ENCODE assay signal across 10 cellular contexts in the genomic region with DNA sequence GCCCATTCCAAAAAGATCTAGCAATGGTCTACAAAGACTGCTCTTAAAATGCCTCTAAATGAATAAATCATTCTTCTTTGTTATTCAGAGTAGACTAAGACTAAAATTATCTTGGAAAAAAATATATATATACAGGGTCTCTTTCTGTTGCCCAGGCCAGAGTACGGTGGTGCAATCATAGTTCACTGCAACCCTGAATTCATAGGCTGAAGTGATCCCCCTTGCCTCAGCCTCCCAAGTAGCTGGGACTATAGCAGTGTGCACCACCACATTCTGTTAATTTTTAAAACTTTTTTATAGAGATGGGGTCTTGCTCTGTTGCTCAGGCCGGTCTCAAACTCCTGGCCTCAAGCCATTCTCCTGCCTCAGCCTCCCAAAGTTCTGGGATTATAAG. TPM values are rescaled to one million over a fixed set of nuclear protein-coding genes. Genes with fewer than 3 reads are reported as not detected.
DNase-seq lines count a peak whose midpoint lies in the region; TF ChIP-seq lines count a peak whose summit lies in the region.
"Had no signal": no experiment of that assay in that cellular context is flagged by ENCODE, and none has a peak within 500 bp of the region (broad histone marks: within the 10 kb centered on the region; RNA-seq: fewer than 3 reads in every experiment).

No MANE protein-coding gene starts in this region.

- H3K18ac ChIP-seq in trophoblast cell (ENCODE audit: low read length), result no peak overlapping the region

- H3K79me1 ChIP-seq in trophoblast cell (ENCODE audit: low read length), result no peaks in the 10 kb centered on the region

- H3K4me3 ChIP-seq in A673 (ENCODE audit: low read depth, low read length, poor library complexity, severe bottlenecking) (peak overlapping the region; percentile 31), adrenal gland (peak overlapping the region in 1 of 4 donors; percentile 36), fibroblast of villous mesenchyme (ENCODE audit: low read depth, low read length) (peak overlapping the region; percentile 43), trophoblast cell (ENCODE audit: low read depth, low read length) (no peak overlapping the region)

- no peak for TF ChIP-seq CTCF in A673 (conservative IDR thresholded peaks at IDR 0.05; ENCODE audit: low read depth, low read length)
- no peak for TF ChIP-seq CTCF in adrenal gland (IDR thresholded peaks at IDR 0.05)
- TF ChIP-seq CTCF in fibroblast of villous mesenchyme (IDR thresholded peaks at IDR 0.05; ENCODE audit: insufficient read depth, low read depth, low read length), result no peak

- POLR2A ChIA-PET in A673 (lab: Charles Lee; ENCODE audit: low non-redundant PET), result interaction anchor here (0.6 kb wide), 1 partner anchor 35 kb away, joined by 6 read pairs; no protein-coding TSS in a partner anchor

- no peak overlapping the region for H3K14ac ChIP-seq in trophoblast cell (ENCODE audit: low read length)

- H2AK5ac ChIP-seq in trophoblast cell (ENCODE audit: low read length), result no peak overlapping the region

- no peak overlapping the region for H2AFZ ChIP-seq in trophoblast cell (ENCODE audit: insufficient read depth, low read length, poor library complexity)

- H3K79me2 ChIP-seq in trophoblast cell (ENCODE audit: control insufficient read depth, insufficient read depth, low read length, poor library complexity), result peaks cover 4% of the 10 kb centered on the region

- H3K36me3 ChIP-seq in A673 (ENCODE audit: insufficient read depth, low read length, poor library complexity, severe bottlenecking) (no peaks in the 10 kb centered on the region), adrenal gland (replicated peaks in 1 of 2) (no peaks in the 10 kb centered on the region), trophoblast cell (ENCODE audit: control insufficient read depth in 1 of 2, insufficient read depth in 2 of 2, low read length in 2 of 2) (peaks cover 2 to 7% of the 10 kb centered on the region in 2 experiments)

- H2BK5ac ChIP-seq in trophoblast cell (ENCODE audit: low read depth, low read length, poor library complexity), result no peak overlapping the region

- no peak overlapping the region for H2BK12ac ChIP-seq in trophoblast cell (ENCODE audit: low read length)

- 73 to 85% (median 81%) methylated on average over 2 of the region's 2 CpGs for WGBS in adrenal gland, 4 donors
- no CpG with 5 or more reads among the region's 2 CpGs for WGBS in trophoblast cell (ENCODE audit: extremely low coverage, insufficient coverage, insufficient read length)

- H3K4me1 ChIP-seq in A673 (ENCODE audit: insufficient read depth, low read length, poor library complexity, severe bottlenecking) (peaks cover 81% of the 10 kb centered on the region), adrenal gland (replicated peaks in 1 of 2) (peaks cover 30 to 50% of the 10 kb centered on the region in 2 donors), trophoblast cell (ENCODE audit: control insufficient read depth in 1 of 2, insufficient read depth in 2 of 2, low read length in 2 of 2) (peaks cover 2 to 4% of the 10 kb centered on the region in 2 experiments)

- H3K27ac ChIP-seq in A673 (ENCODE audit: low read depth, low read length, poor library complexity, severe bottlenecking), result peak overlapping the region; percentile 91
- H3K27ac ChIP-seq in adrenal gland, result peak overlapping the region in 3 of 5 donors; percentile 28 to 80 (median 43)
- H3K27ac ChIP-seq in trophoblast cell (ENCODE audit: low read depth, low read length), result no peak overlapping the region

- no peak for TF ChIP-seq POLR2A in adrenal gland (IDR thresholded peaks at IDR 0.05)

- H4K91ac ChIP-seq in trophoblast cell (ENCODE audit: low read depth, low read length), result no peak overlapping the region

- no peak overlapping the region for H4K12ac ChIP-seq in trophoblast cell (ENCODE audit: low read depth, low read length)

- intact Hi-C loops in A673 (cut with micrococcal nuclease; ENCODE audit: unreplicated experiment) (no loop called here), adrenal gland (cut with DNase I) (no loop called here)

- peak overlapping the region; percentile 64 for H3K4ac ChIP-seq in trophoblast cell (ENCODE audit: low read depth, low read length)

- CTCF ChIA-PET in A673 (lab: Charles Lee), result no interaction called here

- no peak overlapping the region for H3K4me2 ChIP-seq in trophoblast cell (ENCODE audit: low read length)

- no peak overlapping the region for H4K8ac ChIP-seq in trophoblast cell (ENCODE audit: low read depth, low read length)

- H3K9me3 ChIP-seq in A673 (ENCODE audit: low read depth, low read length, poor library complexity, severe bottlenecking) (no peaks in the 10 kb centered on the region), adrenal gland (replicated peaks in 1 of 3) (no peaks in the 10 kb centered on the region), trophoblast cell (ENCODE audit: insufficient read depth, low read depth, low read length) (no peaks in the 10 kb centered on the region)

- no peak overlapping the region for H2BK120ac ChIP-seq in trophoblast cell (ENCODE audit: insufficient read depth, low read length, poor library complexity)

- H3K9ac ChIP-seq in trophoblast cell (ENCODE audit: low read length), result no peak overlapping the region

- H3K27me3 ChIP-seq in A673 (replicated peaks; ENCODE audit: insufficient read depth, low read depth, low read length, poor library complexity) (no peaks in the 10 kb centered on the region), adrenal gland (no peaks in the 10 kb centered on the region), trophoblast cell (ENCODE audit: insufficient read depth, low read length) (no peaks in the 10 kb centered on the region)

- BruUV-seq in A673 (replicated peaks; lab: Mats Ljungman, UMichigan), result TSS peak; percentile 99

- no peak for DNase-seq in A673 (ENCODE audit: low spot score)
- DNase-seq in adrenal gland, result no peak
- no peak for DNase-seq in fibroblast of villous mesenchyme (ENCODE audit: low read depth)
- DNase-seq in trophoblast cell, result no peak
- DNase-seq in NK-92 (lab: John Stamatoyannopoulos, UW; ENCODE audit: unreplicated experiment), result no peak
- DNase-seq in AG08396 (ENCODE audit: low spot score), result no peak
- DNase-seq in DMS114 treated with DMSO at 0.1 percent for 48 hours (lab: John Stamatoyannopoulos, UW; ENCODE audit: unreplicated experiment), result no peak
- no peak for DNase-seq in cerebellar cortex (ENCODE audit: low spot score)
- DNase-seq: activated CD4-positive, alpha-beta T cell treated with anti-CD3 and anti-CD28 coated beads for 4 hours; NCI-H524 had no signal

- H3K23ac ChIP-seq in trophoblast cell (ENCODE audit: low read length), result no peak overlapping the region

RNA-seq across cellular contexts. Expression of gene WWTR1, which starts 18.7 kb away (rescaled TPM):
- total RNA-seq in A673 (2021) (72.9 and 76.8 TPM in 2 replicates), adrenal gland (10 to 100 TPM; 26.7 to 56.2 (median 41.6) TPM), fibroblast of villous mesenchyme (37.6 and 47.7 TPM in 2 replicates)
- 10 to 100 TPM; 11.9 to 33.0 (median 17.2) TPM for polyA plus RNA-seq in adrenal gland
- polyA plus RNA-seq in trophoblast cell (2013), result 60.2 and 61.6 TPM in 2 replicates
